12 cellular contexts compared by ENCODE assay signal in the genomic region with DNA sequence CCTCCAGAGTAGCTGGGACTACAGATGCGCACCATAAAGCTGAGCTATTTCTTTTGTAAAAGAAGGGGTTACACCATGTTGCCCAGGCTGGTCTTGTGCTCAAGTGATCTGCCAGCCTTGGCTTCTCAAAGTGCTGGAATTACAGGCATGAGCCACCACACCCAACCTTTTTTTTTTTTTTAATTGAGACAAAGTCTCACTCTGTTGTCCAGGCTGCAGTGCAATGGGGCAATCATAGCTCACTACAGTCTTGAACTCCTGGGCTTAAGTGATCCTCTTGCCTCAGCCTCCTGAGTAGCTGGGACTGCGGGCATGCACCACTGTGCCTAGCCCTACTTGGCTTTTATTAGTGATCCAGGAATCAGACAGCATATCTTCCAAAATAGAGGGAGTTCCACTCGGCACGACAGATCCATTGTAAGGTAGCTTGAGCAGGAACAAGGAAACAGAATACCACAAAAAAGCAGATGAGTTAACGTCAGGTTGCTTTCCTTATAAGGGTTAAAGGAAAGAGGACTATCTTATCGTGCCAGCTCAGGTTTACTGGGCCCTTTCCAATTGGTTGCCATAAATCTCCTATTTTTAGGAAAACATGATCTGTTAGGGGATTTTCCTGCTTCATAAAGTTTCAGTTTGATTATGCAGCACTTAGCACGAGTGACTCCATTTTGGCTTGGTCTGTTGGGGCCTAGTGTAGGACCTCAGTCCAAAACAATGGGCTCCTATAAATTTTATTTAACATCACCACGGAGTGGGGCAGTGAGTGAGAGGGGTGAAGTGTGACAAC. TPM values are rescaled to one million over a fixed set of nuclear protein-coding genes. Genes with fewer than 3 reads are reported as not detected.
DNase-seq lines count a peak whose midpoint lies in the region; ATAC-seq, FAIRE-seq and TF ChIP-seq lines count a peak whose summit lies in the region.
"Had no signal": no experiment of that assay in that cellular context is flagged by ENCODE, and none has a peak within 500 bp of the region (broad histone marks: within the 10 kb centered on the region; RNA-seq: fewer than 3 reads in every experiment).

No MANE protein-coding gene starts in this region.

- H4K20me1 ChIP-seq in astrocyte (ENCODE audit: insufficient read depth, low read length) = no peaks in the 10 kb centered on the region
- no peaks in the 10 kb centered on the region for H4K20me1 ChIP-seq in PC-9 (ENCODE audit: insufficient read depth)

- TF ChIP-seq CTCF in astrocyte (IDR thresholded peaks at IDR 0.05; ENCODE audit: insufficient read depth, low read depth, low read length) (no peak), left lung (IDR thresholded peaks at IDR 0.05) (no peak), PC-9 (conservative IDR thresholded peaks at IDR 0.05) (no peak)

- no peaks in the 10 kb centered on the region for H3K36me3 Mint-ChIP-seq in astrocyte (ENCODE audit: low read depth, unreplicated experiment)

- no peak for FAIRE-seq in astrocyte (lab: Jason Lieb, UNC)

- H3K4me1 Mint-ChIP-seq in astrocyte (ENCODE audit: low read depth, unreplicated experiment) = peaks cover 10% of the 10 kb centered on the region

- H3K36me3 ChIP-seq in astrocyte (ENCODE audit: insufficient read depth, low read length) = no peaks in the 10 kb centered on the region
- H3K36me3 ChIP-seq in left lung = no peaks in the 10 kb centered on the region
- H3K36me3 ChIP-seq in PC-9 (ENCODE audit: low read depth) = no peaks in the 10 kb centered on the region
- H3K36me3 ChIP-seq: ascending aorta, thoracic aorta had no signal

- peaks cover 3% of the 10 kb centered on the region for H3K27me3 Mint-ChIP-seq in astrocyte (ENCODE audit: low read depth, unreplicated experiment)

- in situ Hi-C loops in Caki2 (cut with HindIII; ENCODE audit: low pct_unique_long_range_greater_than_20kb, low sequenced_read_pairs) = no loop called here

- no peak overlapping the region for H3K4me3 ChIP-seq in astrocyte (ENCODE audit: insufficient read depth, low read depth, low read length)
- H3K4me3 ChIP-seq in left lung = no peak overlapping the region
- H3K4me3 ChIP-seq in PC-9 = no peak overlapping the region
- H3K4me3 ChIP-seq: ascending aorta, SK-N-MC had no signal

- no peak overlapping the region for H3K9ac ChIP-seq in astrocyte (ENCODE audit: low read length)

- DNase-seq in A172 (ENCODE audit: low spot score) (peak; percentile 33), Caki2 (ENCODE audit: low read depth) (peak; percentile 76), astrocyte (ENCODE audit: low read depth) (no peak), left lung (no peak), PC-9 (no peak), iPS-NIHi11 (ENCODE audit: low spot score) (no peak)
- DNase-seq in effector CD4-positive, alpha-beta T cell = no peak
- DNase-seq: NCI-H187 treated with DMSO at 0.1 percent for 48 hours had no signal

- H3K4me2 ChIP-seq in astrocyte (ENCODE audit: low read length) (no peak overlapping the region), PC-9 (no peak overlapping the region)

- H3K9me3 Mint-ChIP-seq in astrocyte (ENCODE audit: unreplicated experiment) = no peaks in the 10 kb centered on the region

- ATAC-seq in left lung = peak; percentile 12
- ATAC-seq in HG02678 (IDR thresholded peaks at IDR 0.05; ENCODE audit: unreplicated experiment) = no peak

- no peak overlapping the region for H3K4me3 Mint-ChIP-seq in astrocyte (ENCODE audit: unreplicated experiment)

- CTCF ChIA-PET in PC-9 (lab: Charles Lee) = interaction anchor here (0.5 to 2.0 kb wide), 7 partner anchors 20 to 380 kb away, joined by 3 to 12 read pairs (median 6); a partner anchor contains a TSS

- H3K9me3 ChIP-seq in astrocyte (ENCODE audit: insufficient read depth, low read depth, low read length) = no peaks in the 10 kb centered on the region
- H3K9me3 ChIP-seq in left lung = no peaks in the 10 kb centered on the region
- H3K9me3 ChIP-seq in PC-9 (ENCODE audit: insufficient read depth, low read depth) = no peaks in the 10 kb centered on the region
- H3K9me3 ChIP-seq: ascending aorta, thoracic aorta had no signal

- H3K27me3 ChIP-seq in astrocyte (ENCODE audit: insufficient read depth, low read length) = peaks cover 2% of the 10 kb centered on the region
- H3K27me3 ChIP-seq in left lung = no peaks in the 10 kb centered on the region
- no peaks in the 10 kb centered on the region for H3K27me3 ChIP-seq in PC-9 (ENCODE audit: insufficient read depth, low read depth)
- H3K27me3 ChIP-seq: ascending aorta had no signal

- H2AFZ ChIP-seq in astrocyte (ENCODE audit: low read depth, low read length) (no peak overlapping the region), PC-9 (no peak overlapping the region)

- H3K9me2 ChIP-seq in PC-9 (ENCODE audit: insufficient read depth) = no peaks in the 10 kb centered on the region

- POLR2A ChIA-PET in PC-9 (lab: Charles Lee; ENCODE audit: unreplicated experiment) = interaction anchor here (0.6 to 1.0 kb wide), 5 partner anchors 8 to 251 kb away, joined by 3 to 42 read pairs (median 5); no protein-coding TSS in a partner anchor

- no TSS peak for BruUV-seq in PC-9 (replicated peaks; lab: Mats Ljungman, UMichigan)

- no peak overlapping the region for H3K27ac ChIP-seq in astrocyte (ENCODE audit: low read depth, low read length)
- H3K27ac ChIP-seq in left lung = no peak overlapping the region
- H3K27ac ChIP-seq in PC-9 = no peak overlapping the region
- H3K27ac ChIP-seq: ascending aorta, SK-N-MC, thoracic aorta had no signal

- peak overlapping the region; percentile 69 for H3K27ac Mint-ChIP-seq in astrocyte (ENCODE audit: unreplicated experiment)

- H3K4me1 ChIP-seq in astrocyte (ENCODE audit: insufficient read depth, low read length) = peaks cover 6% of the 10 kb centered on the region
- H3K4me1 ChIP-seq in left lung = peaks cover 0 to 10% of the 10 kb centered on the region in 2 donors
- H3K4me1 ChIP-seq in PC-9 (replicated peaks; ENCODE audit: insufficient read depth) = peaks cover 19% of the 10 kb centered on the region

- H3F3A ChIP-seq in PC-9 (ENCODE audit: insufficient read depth, low read depth) = peaks cover 7% of the 10 kb centered on the region; the same call in 1 of the 2 replicates

- H3K79me2 ChIP-seq in astrocyte (ENCODE audit: insufficient read depth, low read length) (no peaks in the 10 kb centered on the region), PC-9 (ENCODE audit: low read depth) (no peaks in the 10 kb centered on the region)

- intact Hi-C loops in left lung (cut with DNase I) (loop anchor here in 1 of 2 donors (5.0 kb wide), 1 partner anchor 129 kb away; a partner anchor contains a TSS), PC-9 (cut with micrococcal nuclease; ENCODE audit: unreplicated experiment) (loop anchor here (1.0 to 5.0 kb wide), 6 partner anchors 34 to 304 kb away; a partner anchor contains a TSS)

RNA-seq across cellular contexts. Expression of a gene that starts 45.2 kb away (rescaled TPM):
- total RNA-seq in A172 (2014; rRNA removed; shearing (Covaris generic)) = 113 and 131 TPM in 2 replicates
- 140 and 163 TPM in 2 replicates for total RNA-seq in Caki2 (2014; rRNA removed; shearing (Covaris generic); ENCODE audit: low replicate concordance)
- total RNA-seq in astrocyte = 34.4 and 38.8 TPM in 2 replicates
- 10 to 100 TPM; 45.2 to 47.4 TPM for total RNA-seq in left lung
- 71.8 and 85.9 TPM in 2 replicates for total RNA-seq in PC-9 (2021)

Comparison
In these comparisons a context has a peak if more than half of its experiments do, and no peak if none do; other contexts are left out.
1. DNase-seq: peak in A172 (single experiment) and Caki2 (single experiment); none in astrocyte (single experiment), left lung (0 of 2), PC-9 (0 of 2), effector CD4-positive, alpha-beta T cell (single experiment) and iPS-NIHi11 (single experiment).